8 cellular contexts compared by ENCODE assay signal in genomic region chr12:106886921-106887320, GRCh38.
"Had no signal": no experiment of that assay in that cellular context is flagged by ENCODE, and none has a peak within 500 bp of the region (broad histone marks: within the 10 kb centered on the region; RNA-seq: fewer than 3 reads in every experiment).

No MANE protein-coding gene starts in this region.

- H3K4me3 Mint-ChIP-seq: IgD-negative memory B cell had no signal

- FAIRE-seq: HepG2, HTR-8/SVneo, K562 had no signal

- DNase-seq: KBM-7, KG1 had no signal

- H3K4me1 Mint-ChIP-seq: IgD-negative memory B cell had no signal

- H3K9ac ChIP-seq: KMS-11 had no signal

- H3K27ac ChIP-seq: HL-60, KMS-11 had no signal

- H3K27ac Mint-ChIP-seq: IgD-negative memory B cell had no signal

- ATAC-seq: HepG2, K562 had no signal

- H3K4me3 ChIP-seq: K562 had no signal

- H3K4me2 ChIP-seq: KMS-11 had no signal

- H3K9me3 Mint-ChIP-seq: IgD-negative memory B cell had no signal
